ENCODE assay signal across 8 cellular contexts in the genomic region with DNA sequence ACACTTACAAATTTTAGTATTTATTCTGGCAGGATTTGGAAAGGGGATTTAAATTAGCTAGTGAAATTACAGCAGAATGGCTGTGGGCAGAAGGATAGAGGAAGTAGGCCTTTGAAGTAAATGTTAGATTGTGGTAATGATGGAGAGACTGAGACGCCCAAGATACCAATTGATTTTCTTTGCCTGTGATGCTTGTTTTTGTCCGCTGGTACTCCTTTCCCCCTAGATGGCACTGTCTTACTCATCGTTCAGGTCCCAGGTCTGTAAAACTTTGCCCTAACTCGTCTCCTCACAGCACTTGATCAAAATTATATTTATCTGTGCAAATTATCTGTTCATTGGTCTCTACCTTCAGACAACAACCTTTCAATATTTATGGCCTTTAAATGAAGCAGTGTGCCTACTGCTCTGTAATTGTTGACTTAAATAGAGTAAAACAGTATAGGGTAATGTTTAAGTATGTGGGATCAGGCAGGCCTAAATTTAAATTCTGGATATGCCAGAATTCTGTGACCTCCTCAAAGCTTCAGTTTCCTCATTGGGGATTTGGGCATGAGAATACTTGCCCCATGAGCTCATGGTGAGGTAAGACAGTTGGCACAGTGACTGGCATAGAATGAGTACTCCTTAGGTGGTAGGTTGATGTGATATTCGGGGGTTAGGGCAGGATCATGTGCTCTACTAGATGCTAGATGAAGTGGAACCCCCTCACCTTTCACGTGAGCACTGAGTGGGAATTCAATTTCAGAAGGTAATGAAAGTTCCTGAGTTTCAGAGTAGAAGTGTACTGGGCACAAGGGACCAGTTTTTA. TPM values are rescaled to one million over a fixed set of nuclear protein-coding genes. Genes with fewer than 3 reads are reported as not detected.
DNase-seq lines count a peak whose midpoint lies in the region; ATAC-seq and TF ChIP-seq lines count a peak whose summit lies in the region.

No MANE protein-coding gene starts in this region.

- H3K27ac Mint-ChIP-seq in activated T-cell treated with anti-CD3 and anti-CD28 coated beads, Interleukin-2, amount 50 U/mL, for 72 hours: peak overlapping the region; percentile 92

- H3K79me2 ChIP-seq in Loucy (ENCODE audit: insufficient read depth, low read length): peaks cover 89% of the 10 kb centered on the region

- CTCF ChIA-PET in HEK293 (lab: Yijun Ruan, JAX): interaction anchor here (0.7 to 1.2 kb wide), 5 partner anchors 14 to 430 kb away, joined by 3 to 5 read pairs (median 4); no protein-coding TSS in a partner anchor

- POLR2A ChIA-PET in HEK293 (lab: Yijun Ruan, JAX): no interaction called here

- H3K36me3 ChIP-seq in HEK293 (ENCODE audit: control insufficient read depth in 2 of 2, insufficient read depth in 1 of 2, low read length in 2 of 2) (peaks cover 0 to 6% of the 10 kb centered on the region in 2 experiments; a peak in 1 of 3 replicates), Loucy (ENCODE audit: insufficient read depth, low read length) (no peaks in the 10 kb centered on the region; the same call in 1 of the 2 replicates)

- no peaks in the 10 kb centered on the region for H3K27me3 ChIP-seq in Loucy (ENCODE audit: insufficient read depth, low read length, poor library complexity, severe bottlenecking)

- H3K27me3 Mint-ChIP-seq in activated T-cell treated with anti-CD3 and anti-CD28 coated beads, Interleukin-2, amount 50 U/mL, for 72 hours (ENCODE audit: low read depth): no peaks in the 10 kb centered on the region

- H4K20me1 ChIP-seq in Loucy (ENCODE audit: insufficient read depth, low read length, poor library complexity, severe bottlenecking): peaks cover 33% of the 10 kb centered on the region

- H3K9me3 ChIP-seq in HEK293 (ENCODE audit: control insufficient read depth, insufficient read depth, low read depth, low read length) (no peaks in the 10 kb centered on the region), Loucy (ENCODE audit: insufficient read depth, low read depth, low read length) (no peaks in the 10 kb centered on the region)

- peaks cover 63% of the 10 kb centered on the region for H3K4me1 Mint-ChIP-seq in activated T-cell treated with anti-CD3 and anti-CD28 coated beads, Interleukin-2, amount 50 U/mL, for 72 hours (ENCODE audit: low read depth)

- H3K4me1 ChIP-seq in HEK293 (ENCODE audit: control insufficient read depth, insufficient read depth, low read length) (peaks cover 20% of the 10 kb centered on the region), Loucy (ENCODE audit: insufficient read depth, low read length, poor library complexity, severe bottlenecking) (peaks cover 8% of the 10 kb centered on the region)

- no peaks in the 10 kb centered on the region for H3K9me3 Mint-ChIP-seq in activated T-cell treated with anti-CD3 and anti-CD28 coated beads, Interleukin-2, amount 50 U/mL, for 72 hours

- no peaks in the 10 kb centered on the region for H3F3A ChIP-seq in Loucy (ENCODE audit: low read depth)

- H3K4me3 ChIP-seq in HEK293 (ENCODE audit: low read depth, low read length) (no peak overlapping the region), Loucy (ENCODE audit: low read length, poor library complexity, severe bottlenecking) (no peak overlapping the region)

- DNase-seq in stimulated activated naive CD4-positive, alpha-beta T cell (lab: John Stamatoyannopoulos, UW): peak in 4 of 6 experiments; percentile 7 to 60 (median 50)
- DNase-seq in stimulated activated naive CD4-positive, alpha-beta T cell treated with Interleukin-2 at 50 U/mL for 16 hours (lab: John Stamatoyannopoulos, UW): no peak
- peak; percentile 29 to 30 for DNase-seq in activated T-cell treated with anti-CD3 and anti-CD28 coated beads, Interleukin-2, amount 50 U/mL, for 72 hours
- peak; percentile 43 for DNase-seq in iris pigment epithelial cell (ENCODE audit: low read depth)
- no peak for DNase-seq in head of caudate nucleus
- no peak for DNase-seq in H4 (ENCODE audit: low spot score)

- no peaks in the 10 kb centered on the region for H3K9me2 ChIP-seq in Loucy (replicated peaks; ENCODE audit: low read depth, low read length)

- peak overlapping the region in 1 of 2 donors; percentile 57 for H3K4me3 Mint-ChIP-seq in activated T-cell treated with anti-CD3 and anti-CD28 coated beads, Interleukin-2, amount 50 U/mL, for 72 hours

- H3K27ac ChIP-seq in HEK293 (ENCODE audit: extremely low read depth, low read depth, low read length): no peak overlapping the region

- peak overlapping the region; percentile 6 for H3K4me2 ChIP-seq in Loucy (ENCODE audit: low read depth, low read length, poor library complexity, severe bottlenecking)

- H2AFZ ChIP-seq in Loucy (ENCODE audit: low read length): no peak overlapping the region

- H3K9ac ChIP-seq in Loucy (ENCODE audit: low read depth, low read length, poor library complexity, severe bottlenecking): peak overlapping the region; percentile 47

- ATAC-seq in activated T-cell treated with anti-CD3 and anti-CD28 coated beads, Interleukin-2, amount 50 U/mL, for 72 hours (replicated peaks in 1 of 2): peak; percentile 89 to 90

- intact Hi-C loops in head of caudate nucleus (cut with DNase I): no loop called here

- peaks cover 2 to 12% of the 10 kb centered on the region in 2 donors for H3K36me3 Mint-ChIP-seq in activated T-cell treated with anti-CD3 and anti-CD28 coated beads, Interleukin-2, amount 50 U/mL, for 72 hours (ENCODE audit: insufficient read depth in 2 of 2)

- peak; percentile 66 for TF ChIP-seq CTCF in HEK293 (tag by site-specific recombination; IDR thresholded peaks at IDR 0.05)
- TF ChIP-seq CTCF in Loucy (conservative IDR thresholded peaks at IDR 0.05; ENCODE audit: low read length): peak; percentile 89

TF ChIP-seq in HEK293, 187 proteins besides CTCF, POLR2A, EP300 and RAD21 (continues in another document):
- TF ChIP-seq HOXD13 (CRISPR knock-in tag; IDR thresholded peaks at IDR 0.05; ENCODE audit: borderline replicate concordance) (no peak), MZF1 (tag by site-specific recombination; IDR thresholded peaks at IDR 0.05; ENCODE audit: borderline replicate concordance) (peak; percentile 69; the same call in 1 of the 2 replicates), GFI1B (tag by site-specific recombination; IDR thresholded peaks at IDR 0.05) (no peak), ZNF830 (tag by site-specific recombination; IDR thresholded peaks at IDR 0.05; ENCODE audit: low read depth) (no peak), ZNF366 (tag by site-specific recombination; conservative IDR thresholded peaks at IDR 0.05) (peak; percentile 64), ZNF221 (tag by site-specific recombination; IDR thresholded peaks at IDR 0.05; ENCODE audit: borderline replicate concordance) (no peak)
- TF ChIP-seq, protein P1, sequence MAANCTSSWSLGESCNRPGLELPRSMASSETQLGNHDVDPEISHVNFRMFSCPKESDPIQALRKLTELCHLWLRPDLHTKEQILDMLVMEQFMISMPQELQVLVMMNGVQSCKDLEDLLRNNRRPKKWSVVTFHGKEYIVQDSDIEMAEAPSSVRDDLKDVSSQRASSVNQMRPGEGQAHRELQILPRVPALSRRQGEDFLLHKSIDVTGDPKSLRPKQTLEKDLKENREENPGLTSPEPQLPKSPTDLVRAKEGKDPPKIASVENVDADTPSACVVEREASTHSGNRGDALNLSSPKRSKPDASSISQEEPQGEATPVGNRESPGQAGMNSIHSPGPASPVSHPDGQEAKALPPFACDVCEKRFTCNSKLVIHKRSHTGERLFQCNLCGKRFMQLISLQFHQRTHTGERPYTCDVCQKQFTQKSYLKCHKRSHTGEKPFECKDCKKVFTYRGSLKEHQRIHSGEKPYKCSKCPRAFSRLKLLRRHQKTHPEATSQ (tag by site-specific recombination; IDR thresholded peaks at IDR 0.05): no peak
- TF ChIP-seq, protein P2, sequence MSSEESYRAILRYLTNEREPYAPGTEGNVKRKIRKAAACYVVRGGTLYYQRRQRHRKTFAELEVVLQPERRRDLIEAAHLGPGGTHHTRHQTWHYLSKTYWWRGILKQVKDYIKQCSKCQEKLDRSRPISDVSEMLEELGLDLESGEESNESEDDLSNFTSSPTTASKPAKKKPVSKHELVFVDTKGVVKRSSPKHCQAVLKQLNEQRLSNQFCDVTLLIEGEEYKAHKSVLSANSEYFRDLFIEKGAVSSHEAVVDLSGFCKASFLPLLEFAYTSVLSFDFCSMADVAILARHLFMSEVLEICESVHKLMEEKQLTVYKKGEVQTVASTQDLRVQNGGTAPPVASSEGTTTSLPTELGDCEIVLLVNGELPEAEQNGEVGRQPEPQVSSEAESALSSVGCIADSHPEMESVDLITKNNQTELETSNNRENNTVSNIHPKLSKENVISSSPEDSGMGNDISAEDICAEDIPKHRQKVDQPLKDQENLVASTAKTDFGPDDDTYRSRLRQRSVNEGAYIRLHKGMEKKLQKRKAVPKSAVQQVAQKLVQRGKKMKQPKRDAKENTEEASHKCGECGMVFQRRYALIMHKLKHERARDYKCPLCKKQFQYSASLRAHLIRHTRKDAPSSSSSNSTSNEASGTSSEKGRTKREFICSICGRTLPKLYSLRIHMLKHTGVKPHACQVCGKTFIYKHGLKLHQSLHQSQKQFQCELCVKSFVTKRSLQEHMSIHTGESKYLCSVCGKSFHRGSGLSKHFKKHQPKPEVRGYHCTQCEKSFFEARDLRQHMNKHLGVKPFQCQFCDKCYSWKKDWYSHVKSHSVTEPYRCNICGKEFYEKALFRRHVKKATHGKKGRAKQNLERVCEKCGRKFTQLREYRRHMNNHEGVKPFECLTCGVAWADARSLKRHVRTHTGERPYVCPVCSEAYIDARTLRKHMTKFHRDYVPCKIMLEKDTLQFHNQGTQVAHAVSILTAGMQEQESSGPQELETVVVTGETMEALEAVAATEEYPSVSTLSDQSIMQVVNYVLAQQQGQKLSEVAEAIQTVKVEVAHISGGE (tag by site-specific recombination; conservative IDR thresholded peaks at IDR 0.05; ENCODE audit: low read depth): no peak

RNA-seq across cellular contexts. Expression of a gene that starts 14.7 kb away (rescaled TPM):
- 10 to 100 TPM; 61.3 to 73.6 TPM for total RNA-seq in activated T-cell treated with anti-CD3 and anti-CD28 coated beads, Interleukin-2, amount 50 U/mL, for 72 hours
- total RNA-seq in H4 (2014; rRNA removed; shearing (Covaris generic)): 46.9 and 49.3 TPM in 2 replicates

RNA-seq across cellular contexts. Expression of a gene that starts 50.7 kb away (rescaled TPM):
- 100 to 1,000 TPM; 225 to 272 TPM for total RNA-seq in activated T-cell treated with anti-CD3 and anti-CD28 coated beads, Interleukin-2, amount 50 U/mL, for 72 hours
- total RNA-seq in H4 (2014; rRNA removed; shearing (Covaris generic)): 13.0 and 17.5 TPM in 2 replicates

Comparison
In these comparisons a context has a peak if more than half of its experiments do, and no peak if none do; other contexts are left out.
1. DNase-seq: peak in stimulated activated naive CD4-positive, alpha-beta T cell (4 of 6), activated T-cell treated with anti-CD3 and anti-CD28 coated beads, Interleukin-2, amount 50 U/mL, for 72 hours (2 of 2) and iris pigment epithelial cell (single experiment); none in stimulated activated naive CD4-positive, alpha-beta T cell treated with Interleukin-2 at 50 U/mL for 16 hours (single experiment), head of caudate nucleus (0 of 42) and H4 (single experiment).
2. RNA of a gene that starts 50.7 kb away (total RNA-seq): 225 to 272 TPM in activated T-cell treated with anti-CD3 and anti-CD28 coated beads, Interleukin-2, amount 50 U/mL, for 72 hours; 13.0 to 17.5 TPM in H4; every median in the first group is over 10 times any median in the second.